In the genomic region with DNA sequence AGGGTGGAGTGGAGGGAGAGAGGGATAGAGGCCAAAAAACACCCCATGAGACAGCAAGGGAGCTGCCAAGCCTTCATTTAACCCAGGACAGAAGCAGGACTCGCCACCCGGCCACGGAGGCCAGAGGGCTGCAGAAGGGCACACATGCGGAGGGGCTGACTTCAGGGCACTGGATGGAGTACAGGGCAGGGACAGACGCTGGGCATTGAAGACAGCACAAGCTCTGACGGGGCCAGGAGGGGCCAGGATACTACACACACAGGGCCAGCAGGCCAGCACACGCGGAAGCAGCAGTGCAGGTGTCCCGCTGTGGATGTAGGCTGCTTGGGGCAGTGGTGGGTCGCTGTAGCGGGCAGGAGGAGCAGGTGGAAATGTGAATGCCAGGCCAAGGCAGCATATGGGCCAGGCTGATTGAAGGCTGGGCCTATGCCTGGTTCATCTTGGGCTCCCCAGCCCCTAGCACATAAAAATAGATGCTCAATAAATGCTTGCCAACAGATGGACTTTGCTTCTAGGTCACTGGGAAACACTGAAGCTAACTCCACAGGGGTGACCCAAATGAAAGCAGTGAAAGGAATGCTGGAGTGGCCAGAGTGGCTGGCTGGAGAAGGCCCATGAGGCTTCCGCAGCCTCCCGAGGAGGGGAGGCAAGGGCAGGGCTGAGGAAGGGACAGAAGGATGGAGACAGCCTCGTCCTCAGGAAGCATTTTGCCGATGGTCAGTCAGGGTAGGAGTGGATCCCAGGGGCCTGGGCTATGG, we compare ENCODE assay signal across 25 cellular contexts.
DNase-seq lines count a peak whose midpoint lies in the region; ATAC-seq lines count a peak whose summit lies in the region.
"Had no signal": no experiment of that assay in that cellular context is flagged by ENCODE, and none has a peak within 500 bp of the region (broad histone marks: within the 10 kb centered on the region; RNA-seq: fewer than 3 reads in every experiment).

No MANE protein-coding gene starts in this region.

- peak overlapping the region; percentile 60 for H3K27ac ChIP-seq in Karpas-422 (ENCODE audit: low read length)
- H3K27ac ChIP-seq: 22Rv1, ascending aorta, SJCRH30, upper lobe of right lung had no signal

- no peaks in the 10 kb centered on the region for H3K27me3 ChIP-seq in Karpas-422 (ENCODE audit: low read length)
- H3K27me3 ChIP-seq: ascending aorta, SJCRH30, upper lobe of right lung had no signal

- no peaks in the 10 kb centered on the region for H3K36me3 Mint-ChIP-seq in activated CD4-positive, alpha-beta T cell treated with anti-CD3 and anti-CD28 coated beads for 36 hours (ENCODE audit: low read depth)
- no peaks in the 10 kb centered on the region for H3K36me3 Mint-ChIP-seq in dendritic cell treated with granulocyte-macrophage colony-stimulating factor and Interleukin-4, amounts not matched to agents 40 ng/mL and 50 ng/mL, for 4 days (ENCODE audit: low read depth)
- H3K36me3 Mint-ChIP-seq in stimulated activated effector memory CD8-positive, alpha-beta T cell treated with anti-CD3 and anti-CD28 coated beads, Interleukin-12 subunit alpha, Interleukin-12 subunit beta, amount 100 ng/mL, for 72 hours = no peaks in the 10 kb centered on the region
- H3K36me3 Mint-ChIP-seq: activated CD4-positive, alpha-beta memory T cell treated with anti-CD3 and anti-CD28 coated beads for 36 hours; activated naive CD4-positive, alpha-beta T cell treated with anti-CD3 and anti-CD28 coated beads, Interleukin-2, amount 50 U/mL, for 72 hours; CD4-positive, alpha-beta memory T cell; T-cell had no signal

- ATAC-seq in activated CD4-positive, alpha-beta T cell treated with anti-CD3 and anti-CD28 coated beads for 36 hours = no peak
- ATAC-seq in stimulated activated effector memory CD8-positive, alpha-beta T cell treated with anti-CD3 and anti-CD28 coated beads, Interleukin-12 subunit alpha, Interleukin-12 subunit beta, amount 100 ng/mL, for 72 hours = no peak
- no peak for ATAC-seq in GM18909 (IDR thresholded peaks at IDR 0.05; ENCODE audit: poor library complexity, unreplicated experiment)
- ATAC-seq: T-cell had no signal

- H3K4me3 Mint-ChIP-seq in activated CD4-positive, alpha-beta T cell treated with anti-CD3 and anti-CD28 coated beads for 36 hours = no peak overlapping the region
- H3K4me3 Mint-ChIP-seq in dendritic cell treated with granulocyte-macrophage colony-stimulating factor and Interleukin-4, amounts not matched to agents 40 ng/mL and 50 ng/mL, for 4 days = no peak overlapping the region
- H3K4me3 Mint-ChIP-seq in stimulated activated effector memory CD8-positive, alpha-beta T cell treated with anti-CD3 and anti-CD28 coated beads, Interleukin-12 subunit alpha, Interleukin-12 subunit beta, amount 100 ng/mL, for 72 hours = no peak overlapping the region
- H3K4me3 Mint-ChIP-seq: activated B cell treated with CpG ODN at 0.5 μM for 24 hours; activated CD4-positive, alpha-beta memory T cell treated with anti-CD3 and anti-CD28 coated beads for 36 hours; CD4-positive, alpha-beta memory T cell; T-cell had no signal

- intact Hi-C loops in activated CD4-positive, alpha-beta T cell treated with anti-CD3 and anti-CD28 coated beads for 36 hours (cut with DNase I, micrococcal nuclease) = no loop called here
- intact Hi-C loops in dendritic cell treated with granulocyte-macrophage colony-stimulating factor and Interleukin-4, amounts not matched to agents 40 ng/mL and 50 ng/mL, for 4 days (cut with micrococcal nuclease) = no loop called here

- no peaks in the 10 kb centered on the region for H3K9me2 ChIP-seq in Karpas-422 (replicated peaks; ENCODE audit: insufficient read depth, low read length)

- no peak overlapping the region for H3K4me3 ChIP-seq in Karpas-422 (ENCODE audit: low read length)
- H3K4me3 ChIP-seq: ascending aorta, SJCRH30, upper lobe of right lung had no signal

- H3K4me1 ChIP-seq in Karpas-422 (ENCODE audit: low read length) = peaks cover 66% of the 10 kb centered on the region
- H3K4me1 ChIP-seq: ascending aorta, SJCRH30 had no signal

- H3K4me1 Mint-ChIP-seq in activated CD4-positive, alpha-beta T cell treated with anti-CD3 and anti-CD28 coated beads for 36 hours = peaks cover 14% of the 10 kb centered on the region
- peaks cover 45% of the 10 kb centered on the region for H3K4me1 Mint-ChIP-seq in dendritic cell treated with granulocyte-macrophage colony-stimulating factor and Interleukin-4, amounts not matched to agents 40 ng/mL and 50 ng/mL, for 4 days (ENCODE audit: low read depth)
- peaks cover 14% of the 10 kb centered on the region for H3K4me1 Mint-ChIP-seq in stimulated activated effector memory CD8-positive, alpha-beta T cell treated with anti-CD3 and anti-CD28 coated beads, Interleukin-12 subunit alpha, Interleukin-12 subunit beta, amount 100 ng/mL, for 72 hours
- H3K4me1 Mint-ChIP-seq: T-cell had no signal

- H3K4me2 ChIP-seq in Karpas-422 (ENCODE audit: low read depth, low read length, poor library complexity, severe bottlenecking) = no peak overlapping the region

- H4K20me1 ChIP-seq in Karpas-422 (ENCODE audit: insufficient read depth, low read depth, low read length) = no peaks in the 10 kb centered on the region

- no peaks in the 10 kb centered on the region for H3K9me3 Mint-ChIP-seq in activated CD4-positive, alpha-beta T cell treated with anti-CD3 and anti-CD28 coated beads for 36 hours (ENCODE audit: low read depth)
- H3K9me3 Mint-ChIP-seq in dendritic cell treated with granulocyte-macrophage colony-stimulating factor and Interleukin-4, amounts not matched to agents 40 ng/mL and 50 ng/mL, for 4 days = no peaks in the 10 kb centered on the region
- no peaks in the 10 kb centered on the region for H3K9me3 Mint-ChIP-seq in stimulated activated effector memory CD8-positive, alpha-beta T cell treated with anti-CD3 and anti-CD28 coated beads, Interleukin-12 subunit alpha, Interleukin-12 subunit beta, amount 100 ng/mL, for 72 hours
- H3K9me3 Mint-ChIP-seq: activated B cell treated with CpG ODN at 0.5 μM for 24 hours; activated CD4-positive, alpha-beta memory T cell treated with anti-CD3 and anti-CD28 coated beads for 36 hours; activated naive CD4-positive, alpha-beta T cell treated with anti-CD3 and anti-CD28 coated beads, Interleukin-2, amount 50 U/mL, for 72 hours; activated T-helper 2 cell treated with anti-CD3 and anti-CD28 coated beads, Interferon-gamma antibody, Interleukin-2, Interleukin-4, amounts not matched to agents 10 μg/mL and 5 μg/mL and 100 μg/mL, durations not matched to agents 14 hours and 24 hours and 36 hours; CD4-positive, alpha-beta memory T cell; IgD-negative memory B cell; T-cell had no signal

- peak overlapping the region; percentile 36; the same call in 1 of the 2 replicates for H2AFZ ChIP-seq in Karpas-422 (ENCODE audit: low read length)

- H3K27me3 Mint-ChIP-seq in activated CD4-positive, alpha-beta T cell treated with anti-CD3 and anti-CD28 coated beads for 36 hours = no peaks in the 10 kb centered on the region
- no peaks in the 10 kb centered on the region for H3K27me3 Mint-ChIP-seq in dendritic cell treated with granulocyte-macrophage colony-stimulating factor and Interleukin-4, amounts not matched to agents 40 ng/mL and 50 ng/mL, for 4 days
- H3K27me3 Mint-ChIP-seq: activated B cell treated with CpG ODN at 0.5 μM for 24 hours; activated CD4-positive, alpha-beta memory T cell treated with anti-CD3 and anti-CD28 coated beads for 36 hours; CD4-positive, alpha-beta memory T cell; T-cell had no signal

- peak overlapping the region; percentile 2; the same call in 1 of the 2 replicates for H3K9ac ChIP-seq in Karpas-422 (ENCODE audit: low read length)

- H3K9me3 ChIP-seq in Karpas-422 (ENCODE audit: low read length) = no peaks in the 10 kb centered on the region
- H3K9me3 ChIP-seq: ascending aorta, SJCRH30, upper lobe of right lung had no signal

- POLR2A ChIA-PET in activated CD4-positive, alpha-beta T cell treated with anti-CD3 and anti-CD28 coated beads for 36 hours (lab: Charles Lee) = no interaction called here

- CTCF ChIA-PET in activated CD4-positive, alpha-beta T cell treated with anti-CD3 and anti-CD28 coated beads for 36 hours (lab: Charles Lee) = interaction anchor here (1.5 kb wide), 1 partner anchor 8 kb away, joined by 4 read pairs; no protein-coding TSS in a partner anchor

- DNase-seq in activated CD4-positive, alpha-beta T cell treated with anti-CD3 and anti-CD28 coated beads for 36 hours = no peak
- DNase-seq in activated CD4-positive, alpha-beta T cell treated with anti-CD3 and anti-CD28 coated beads for 4 hours = no peak
- DNase-seq in Karpas-422 (no peak), OCI-M1 (lab: John Stamatoyannopoulos, UW) (no peak), SKM-1 treated with dmso at 0.1 percent for 144 hours (lab: John Stamatoyannopoulos, UW; ENCODE audit: unreplicated experiment) (no peak)
- DNase-seq in stimulated activated effector memory CD8-positive, alpha-beta T cell treated with anti-CD3 and anti-CD28 coated beads, Interleukin-12 subunit alpha, Interleukin-12 subunit beta, amount 100 ng/mL, for 72 hours (ENCODE audit: low spot score in 2 of 2) = peak in 1 of 2 donors; percentile 42
- DNase-seq: activated B cell treated with CpG ODN at 0.5 μM for 24 hours; activated CD8-positive, alpha-beta memory T cell treated with anti-CD3 and anti-CD28 coated beads, Interleukin-2, amount 50 U/mL, for 4 hours; CD4-positive, alpha-beta memory T cell; NCI-H1105 treated with DMSO at 0.1 percent for 48 hours; NCI-H1930; NCI-H524; occipital lobe; SJCRH30; small intestine; T-cell; upper lobe of right lung had no signal

- peak overlapping the region; percentile 24 for H3K27ac Mint-ChIP-seq in activated CD4-positive, alpha-beta T cell treated with anti-CD3 and anti-CD28 coated beads for 36 hours
- H3K27ac Mint-ChIP-seq in dendritic cell treated with granulocyte-macrophage colony-stimulating factor and Interleukin-4, amounts not matched to agents 40 ng/mL and 50 ng/mL, for 4 days = peak overlapping the region; percentile 52
- H3K27ac Mint-ChIP-seq in stimulated activated effector memory CD8-positive, alpha-beta T cell treated with anti-CD3 and anti-CD28 coated beads, Interleukin-12 subunit alpha, Interleukin-12 subunit beta, amount 100 ng/mL, for 72 hours = peak overlapping the region; percentile 3
- H3K27ac Mint-ChIP-seq: activated B cell treated with CpG ODN at 0.5 μM for 24 hours, T-cell had no signal

- no peaks in the 10 kb centered on the region for H3K79me2 ChIP-seq in Karpas-422 (ENCODE audit: low read length)

- H3K36me3 ChIP-seq in Karpas-422 (ENCODE audit: insufficient read depth, low read length) = no peaks in the 10 kb centered on the region
- H3K36me3 ChIP-seq: ascending aorta, SJCRH30, upper lobe of right lung had no signal
